In the genomic region with DNA sequence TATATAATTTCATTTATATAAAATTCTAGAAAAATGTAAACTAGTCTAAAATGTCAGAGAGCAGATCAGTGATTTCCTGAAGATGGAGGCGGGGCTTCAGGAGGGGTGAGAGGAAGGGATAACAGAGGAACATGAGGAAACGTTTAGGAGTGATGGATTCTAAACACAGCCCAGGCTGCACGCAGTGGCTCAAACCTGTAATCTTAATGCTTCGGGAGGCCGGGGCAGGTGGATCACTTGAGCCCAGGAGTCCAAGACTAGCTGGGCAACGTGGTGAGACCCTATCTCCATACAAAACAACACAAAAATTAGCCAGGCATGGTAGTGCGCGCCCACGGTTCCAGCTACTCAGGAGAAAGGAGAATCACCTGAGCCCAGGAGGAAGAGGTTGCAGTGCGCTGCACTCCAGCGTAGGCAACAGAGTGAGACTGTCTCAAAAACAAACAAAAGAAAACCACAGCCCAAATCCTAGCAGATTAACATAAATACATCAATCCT, we compare ENCODE assay signal across 26 cellular contexts. TPM values are rescaled to one million over a fixed set of nuclear protein-coding genes. Genes with fewer than 3 reads are reported as not detected.
DNase-seq lines count a peak whose midpoint lies in the region; ATAC-seq, FAIRE-seq and TF ChIP-seq lines count a peak whose summit lies in the region.
"Had no signal": no experiment of that assay in that cellular context is flagged by ENCODE, and none has a peak within 500 bp of the region (broad histone marks: within the 10 kb centered on the region; RNA-seq: fewer than 3 reads in every experiment).

No MANE protein-coding gene starts in this region.

- no peaks in the 10 kb centered on the region for H3K79me2 ChIP-seq in HepG2 (ENCODE audit: insufficient read depth, low read length)

- peaks cover 20% of the 10 kb centered on the region for H3K27me3 Mint-ChIP-seq in activated CD8-positive, alpha-beta memory T cell treated with anti-CD3 and anti-CD28 coated beads, Interleukin-2, amount 10 ng/mL, durations not matched to agents 7 days and 5 days
- H3K27me3 Mint-ChIP-seq in osteocyte (ENCODE audit: unreplicated experiment) = peaks cover 40% of the 10 kb centered on the region

- H3K27ac ChIP-seq in HepG2 (ENCODE audit: extremely low read length, insufficient read depth, low read length) = no peak overlapping the region
- H3K27ac ChIP-seq: A549; BLaER1 treated with 17β-estradiol and CSF1 and Interleukin-3, amounts not matched to agents 10 nM and 100 nM had no signal

- FAIRE-seq in HepG2 (lab: Jason Lieb, UNC) = no peak
- FAIRE-seq: A549, D721Med, GM12878, GM18507, H54 had no signal

- peaks cover 0 to 1% of the 10 kb centered on the region in 2 experiments; a peak in 1 of 5 replicates for H3K27me3 ChIP-seq in HepG2 (ENCODE audit: control insufficient read depth in 1 of 2, insufficient read depth in 2 of 2, low read length in 2 of 2)
- H3K27me3 ChIP-seq: BE2C; BLaER1 treated with 17β-estradiol and CSF1 and Interleukin-3, amounts not matched to agents 10 nM and 100 nM had no signal

- no peak overlapping the region for H3K4me3 ChIP-seq in HepG2 (replicated peaks in 1 of 3; ENCODE audit: insufficient read depth in 1 of 3, low read depth in 2 of 3, low read length in 3 of 3)
- H3K4me3 ChIP-seq: A549; BLaER1 treated with 17β-estradiol and CSF1 and Interleukin-3, amounts not matched to agents 10 nM and 100 nM; GM12878; HAP-1 had no signal

- H3K9me3 Mint-ChIP-seq in activated CD8-positive, alpha-beta memory T cell treated with anti-CD3 and anti-CD28 coated beads, Interleukin-2, amount 10 ng/mL, durations not matched to agents 7 days and 5 days (ENCODE audit: low read depth) = no peaks in the 10 kb centered on the region
- peaks cover 4% of the 10 kb centered on the region for H3K9me3 Mint-ChIP-seq in osteocyte (ENCODE audit: unreplicated experiment)
- H3K9me3 Mint-ChIP-seq: CD4-positive, alpha-beta T cell; CD8-positive, alpha-beta memory T cell; HFFc6 had no signal

- peak; percentile 51 for DNase-seq in activated effector memory CD4-positive, alpha-beta T cell treated with anti-CD3 and anti-CD28 coated beads, Interleukin-2, amount 50 U/mL, for 16 hours
- DNase-seq in activated effector memory CD4-positive, alpha-beta T cell treated with Interleukin-2 at 50 U/mL for 16 hours = no peak
- peak; percentile 12 for DNase-seq in activated CD8-positive, alpha-beta memory T cell treated with anti-CD3 and anti-CD28 coated beads, Interleukin-2, amount 10 ng/mL, durations not matched to agents 7 days and 5 days
- peak; percentile 36 for DNase-seq in osteocyte (ENCODE audit: extremely low spot score, unreplicated experiment)
- DNase-seq in HepG2 (ENCODE audit: low spot score) = no peak
- DNase-seq: 8988T; ACHN; AML-193; BE2C; CD4-positive, alpha-beta T cell; CD8-positive, alpha-beta memory T cell; DMS 273 treated with DMSO at 0.1 percent for 48 hours; DMS79; EL; GDM1; GOT3; HFFc6 had no signal

- TF ChIP-seq POLR2A in HepG2 (IDR thresholded peaks at IDR 0.05; ENCODE audit: insufficient read depth in 1 of 2, low read depth in 2 of 2, low read length in 2 of 2) = no peak

- no peak overlapping the region for H3K27ac Mint-ChIP-seq in activated CD8-positive, alpha-beta memory T cell treated with anti-CD3 and anti-CD28 coated beads, Interleukin-2, amount 10 ng/mL, durations not matched to agents 7 days and 5 days
- H3K27ac Mint-ChIP-seq in osteocyte (ENCODE audit: unreplicated experiment) = no peak overlapping the region
- H3K27ac Mint-ChIP-seq: CD14-positive monocyte; CD4-positive, alpha-beta T cell; CD8-positive, alpha-beta memory T cell; HFFc6 had no signal

- no peaks in the 10 kb centered on the region for H3K4me1 Mint-ChIP-seq in activated CD8-positive, alpha-beta memory T cell treated with anti-CD3 and anti-CD28 coated beads, Interleukin-2, amount 10 ng/mL, durations not matched to agents 7 days and 5 days
- H3K4me1 Mint-ChIP-seq in osteocyte (ENCODE audit: unreplicated experiment) = no peaks in the 10 kb centered on the region
- H3K4me1 Mint-ChIP-seq: CD14-positive monocyte; CD8-positive, alpha-beta memory T cell had no signal

- no TSS peak for BruUV-seq in HepG2 (replicated peaks; lab: Mats Ljungman, UMichigan)

- CTCF ChIA-PET in activated CD8-positive, alpha-beta memory T cell treated with anti-CD3 and anti-CD28 coated beads, Interleukin-2, amount 10 ng/mL, durations not matched to agents 7 days and 5 days (lab: Charles Lee) = no interaction called here
- CTCF ChIA-PET in HepG2 (lab: Yijun Ruan, JAX; ENCODE audit: low intra/inter-chr PET ratio, low total read pairs) = no interaction called here

- H3K36me3 ChIP-seq in HepG2 (replicated peaks in 1 of 2; ENCODE audit: control insufficient read depth in 1 of 2, insufficient read depth in 2 of 2, low read length in 2 of 2) = no peaks in the 10 kb centered on the region
- H3K36me3 ChIP-seq: BE2C; BLaER1 treated with 17β-estradiol and CSF1 and Interleukin-3, amounts not matched to agents 10 nM and 100 nM; HAP-1 had no signal

- no peak overlapping the region for H3K4me2 ChIP-seq in HepG2 (ENCODE audit: low read depth, low read length)
- H3K4me2 ChIP-seq: A549; BLaER1 treated with 17β-estradiol and CSF1 and Interleukin-3, amounts not matched to agents 10 nM and 100 nM had no signal

- H3K9me3 ChIP-seq in HepG2 (ENCODE audit: low read length) = no peaks in the 10 kb centered on the region
- H3K9me3 ChIP-seq: A549; BE2C; BLaER1 treated with 17β-estradiol and CSF1 and Interleukin-3, amounts not matched to agents 10 nM and 100 nM; HAP-1 had no signal

- TF ChIP-seq EP300 in HepG2 (IDR thresholded peaks at IDR 0.05; ENCODE audit: low read depth in 2 of 2, low read length in 2 of 2) (no peak), HepG2 (CRISPR knock-in tag; IDR thresholded peaks at IDR 0.05; ENCODE audit: borderline replicate concordance) (no peak)

- H3K36me3 Mint-ChIP-seq in activated CD8-positive, alpha-beta memory T cell treated with anti-CD3 and anti-CD28 coated beads, Interleukin-2, amount 10 ng/mL, durations not matched to agents 7 days and 5 days = no peaks in the 10 kb centered on the region
- no peaks in the 10 kb centered on the region for H3K36me3 Mint-ChIP-seq in osteocyte (ENCODE audit: unreplicated experiment)
- H3K36me3 Mint-ChIP-seq: CD14-positive monocyte; CD8-positive, alpha-beta memory T cell had no signal

- intact Hi-C loops in HepG2 (cut with micrococcal nuclease; ENCODE audit: unreplicated experiment) = no loop called here

- TF ChIP-seq CTCF in osteocyte (IDR thresholded peaks at IDR 0.05) (no peak), HepG2 (CRISPR knock-in tag; IDR thresholded peaks at IDR 0.05) (no peak)

- H4K20me1 ChIP-seq in HepG2 (ENCODE audit: insufficient read depth, low read length) = no peaks in the 10 kb centered on the region
- H4K20me1 ChIP-seq: BLaER1 treated with 17β-estradiol and CSF1 and Interleukin-3, amounts not matched to agents 10 nM and 100 nM had no signal

- H3K4me3 Mint-ChIP-seq in activated CD8-positive, alpha-beta memory T cell treated with anti-CD3 and anti-CD28 coated beads, Interleukin-2, amount 10 ng/mL, durations not matched to agents 7 days and 5 days = no peak overlapping the region
- no peak overlapping the region for H3K4me3 Mint-ChIP-seq in osteocyte (ENCODE audit: unreplicated experiment)
- H3K4me3 Mint-ChIP-seq: CD14-positive monocyte; CD4-positive, alpha-beta T cell; CD8-positive, alpha-beta memory T cell; HFFc6 had no signal

- H3K4me1 ChIP-seq in HepG2 (ENCODE audit: insufficient read depth, low read length) = no peaks in the 10 kb centered on the region
- H3K4me1 ChIP-seq: A549, BE2C, HAP-1 had no signal

- H3K9ac ChIP-seq in HepG2 (ENCODE audit: insufficient read depth, low read depth, low read length) = no peak overlapping the region
- H3K9ac ChIP-seq: BLaER1 treated with 17β-estradiol and CSF1 and Interleukin-3, amounts not matched to agents 10 nM and 100 nM had no signal

- ATAC-seq in activated CD8-positive, alpha-beta memory T cell treated with anti-CD3 and anti-CD28 coated beads, Interleukin-2, amount 10 ng/mL, durations not matched to agents 7 days and 5 days = no peak
- ATAC-seq in GM19467 (IDR thresholded peaks at IDR 0.05; ENCODE audit: unreplicated experiment) (no peak), HepG2 (no peak)
- ATAC-seq: A549, GM12878 had no signal

- H2AFZ ChIP-seq in HepG2 (ENCODE audit: low read length) = no peak overlapping the region

- in situ Hi-C loops in HepG2 (cut with HindIII; ENCODE audit: extremely low pct_ligation_motif_present, low pct_unique_long_range_greater_than_20kb) = no loop called here

- TF ChIP-seq RAD21 in HepG2 (CRISPR knock-in tag; IDR thresholded peaks at IDR 0.05) = no peak

- 56% methylated on average over 11 of the region's 11 CpGs for WGBS in HepG2 (ENCODE audit: low lambda C conversion rate)

- POLR2A ChIA-PET in HepG2 (lab: Yijun Ruan, JAX) = no interaction called here

RNA-seq across cellular contexts. Expression of a gene that starts 18.0 kb away (rescaled TPM):
- total RNA-seq in activated CD8-positive, alpha-beta memory T cell treated with anti-CD3 and anti-CD28 coated beads, Interleukin-2, amount 10 ng/mL, durations not matched to agents 7 days and 5 days = not detected
- total RNA-seq in osteocyte (not detected in 2 replicates), HepG2 (2016; rRNA removed; fragmentation: Illumina TruSeq; extraction: Trizol) (not detected in 2 replicates)
- total RNA-seq in HepG2 (2016; cell fraction: cytosol; rRNA removed; fragmentation: Illumina TruSeq; extraction: Trizol; ENCODE audit: low read depth) = not detected in 2 replicates
- not detected in 2 replicates for total RNA-seq in HepG2 (2016; cell fraction: insoluble cytoplasmic fraction; rRNA removed; fragmentation: Illumina TruSeq; extraction: Trizol)
- not detected in 2 replicates for total RNA-seq in HepG2 (2016; cell fraction: membrane; rRNA removed; fragmentation: Illumina TruSeq; extraction: Trizol)
- total RNA-seq in HepG2 (2016; cell fraction: nucleus; rRNA removed; fragmentation: Illumina TruSeq; extraction: Trizol) = not detected in 2 replicates
- not detected in 2 replicates for polyA plus RNA-seq in HepG2 (2011; rRNA removed)
- not detected in 2 replicates for polyA plus RNA-seq in HepG2 (2011; cell fraction: cytosol; rRNA removed)
- polyA plus RNA-seq in HepG2 (2011; cell fraction: nucleus; rRNA removed) = not detected in 2 replicates
- not detected in 2 replicates for polyA plus RNA-seq in HepG2 (2012)
- not detected in 2 replicates for polyA plus RNA-seq in HepG2 (2016; cell fraction: cytosol; fragmentation: Illumina TruSeq; extraction: Trizol; ENCODE audit: low read depth)
- polyA plus RNA-seq in HepG2 (2016; cell fraction: insoluble cytoplasmic fraction; fragmentation: Illumina TruSeq; extraction: Trizol; ENCODE audit: low read depth) = not detected in 2 replicates
- not detected in 2 replicates for polyA plus RNA-seq in HepG2 (2016; cell fraction: membrane; fragmentation: Illumina TruSeq; extraction: Trizol; ENCODE audit: low read depth)
- polyA plus RNA-seq in HepG2 (2016; cell fraction: nucleus; fragmentation: Illumina TruSeq; extraction: Trizol; ENCODE audit: insufficient read depth, low read depth) = not detected in 2 replicates
- not detected in 2 replicates for polyA minus RNA-seq in HepG2 (2011; rRNA and poly(A)+ RNA removed; ENCODE audit: low replicate concordance)
- not detected in 2 replicates for polyA minus RNA-seq in HepG2 (2011; cell fraction: cytosol; rRNA and poly(A)+ RNA removed)
- polyA minus RNA-seq in HepG2 (2011; cell fraction: nucleus; rRNA and poly(A)+ RNA removed) = not detected in 2 replicates
- total RNA-seq: CD4-positive, alpha-beta T cell; CD8-positive, alpha-beta memory T cell; GM12878; HFFc6 had no signal
- polyA plus RNA-seq: A549; CD14-positive monocyte; CD8-positive, alpha-beta memory T cell; GM12878 had no signal

RNA-seq across cellular contexts. Expression of a gene that starts 20.6 kb away (rescaled TPM):
- total RNA-seq in activated CD8-positive, alpha-beta memory T cell treated with anti-CD3 and anti-CD28 coated beads, Interleukin-2, amount 10 ng/mL, durations not matched to agents 7 days and 5 days = 10 to 100 TPM; 25.4 to 38.0 TPM
- total RNA-seq in osteocyte (20.7 and 22.8 TPM in 2 replicates), HepG2 (2016; rRNA removed; fragmentation: Illumina TruSeq; extraction: Trizol) (39.4 and 44.0 TPM in 2 replicates)
- total RNA-seq in HepG2 (2016; cell fraction: cytosol; rRNA removed; fragmentation: Illumina TruSeq; extraction: Trizol; ENCODE audit: low read depth) = 6.2 and 7.8 TPM in 2 replicates
- 38.4 and 46.4 TPM in 2 replicates for total RNA-seq in HepG2 (2016; cell fraction: insoluble cytoplasmic fraction; rRNA removed; fragmentation: Illumina TruSeq; extraction: Trizol)
- 10.0 and 10.2 TPM in 2 replicates for total RNA-seq in HepG2 (2016; cell fraction: membrane; rRNA removed; fragmentation: Illumina TruSeq; extraction: Trizol)
- 21.0 and 22.3 TPM in 2 replicates for total RNA-seq in HepG2 (2016; cell fraction: nucleus; rRNA removed; fragmentation: Illumina TruSeq; extraction: Trizol)
- 14.8 and 18.4 TPM in 2 replicates for polyA plus RNA-seq in HepG2 (2011; rRNA removed)
- 13.9 and 19.4 TPM in 2 replicates for polyA plus RNA-seq in HepG2 (2011; cell fraction: cytosol; rRNA removed)
- 42.5 and 45.1 TPM in 2 replicates for polyA plus RNA-seq in HepG2 (2011; cell fraction: nucleus; rRNA removed)
- 14.6 and 19.9 TPM in 2 replicates for polyA plus RNA-seq in HepG2 (2012)
- polyA plus RNA-seq in HepG2 (2016; cell fraction: cytosol; fragmentation: Illumina TruSeq; extraction: Trizol; ENCODE audit: low read depth) = 5.6 and 5.7 TPM in 2 replicates
- polyA plus RNA-seq in HepG2 (2016; cell fraction: insoluble cytoplasmic fraction; fragmentation: Illumina TruSeq; extraction: Trizol; ENCODE audit: low read depth) = 36.5 and 39.9 TPM in 2 replicates
- 7.6 and 8.2 TPM in 2 replicates for polyA plus RNA-seq in HepG2 (2016; cell fraction: membrane; fragmentation: Illumina TruSeq; extraction: Trizol; ENCODE audit: low read depth)
- polyA plus RNA-seq in HepG2 (2016; cell fraction: nucleus; fragmentation: Illumina TruSeq; extraction: Trizol; ENCODE audit: insufficient read depth, low read depth) = 51.2 and 56.8 TPM in 2 replicates
- polyA minus RNA-seq in HepG2 (2011; rRNA and poly(A)+ RNA removed; ENCODE audit: low replicate concordance) = 24.9 and 39.6 TPM in 2 replicates
- polyA minus RNA-seq in HepG2 (2011; cell fraction: cytosol; rRNA and poly(A)+ RNA removed) = 10.6 and 12.4 TPM in 2 replicates
- polyA minus RNA-seq in HepG2 (2011; cell fraction: nucleus; rRNA and poly(A)+ RNA removed) = 4.5 and 4.8 TPM in 2 replicates

RNA-seq across cellular contexts. Expression of a gene that starts 21.0 kb away (rescaled TPM):
- 10 to 100 TPM; 15.8 to 19.0 TPM for total RNA-seq in activated CD8-positive, alpha-beta memory T cell treated with anti-CD3 and anti-CD28 coated beads, Interleukin-2, amount 10 ng/mL, durations not matched to agents 7 days and 5 days
- total RNA-seq in osteocyte (12.4 and 13.4 TPM in 2 replicates), HepG2 (2016; rRNA removed; fragmentation: Illumina TruSeq; extraction: Trizol) (7.7 and 11.2 TPM in 2 replicates)
- total RNA-seq in HepG2 (2016; cell fraction: cytosol; rRNA removed; fragmentation: Illumina TruSeq; extraction: Trizol; ENCODE audit: low read depth) = 4.4 and 5.3 TPM in 2 replicates
- total RNA-seq in HepG2 (2016; cell fraction: insoluble cytoplasmic fraction; rRNA removed; fragmentation: Illumina TruSeq; extraction: Trizol) = 6.8 and 10.6 TPM in 2 replicates
- total RNA-seq in HepG2 (2016; cell fraction: membrane; rRNA removed; fragmentation: Illumina TruSeq; extraction: Trizol) = 10.0 and 10.4 TPM in 2 replicates
- 10.2 and 13.8 TPM in 2 replicates for total RNA-seq in HepG2 (2016; cell fraction: nucleus; rRNA removed; fragmentation: Illumina TruSeq; extraction: Trizol)
- 21.5 and 24.0 TPM in 2 replicates for polyA plus RNA-seq in HepG2 (2011; rRNA removed)
- polyA plus RNA-seq in HepG2 (2011; cell fraction: cytosol; rRNA removed) = 11.3 and 15.3 TPM in 2 replicates
- 122 and 127 TPM in 2 replicates for polyA plus RNA-seq in HepG2 (2011; cell fraction: nucleus; rRNA removed)
- polyA plus RNA-seq in HepG2 (2012) = 13.0 and 15.1 TPM in 2 replicates
- polyA plus RNA-seq in HepG2 (2016; cell fraction: cytosol; fragmentation: Illumina TruSeq; extraction: Trizol; ENCODE audit: low read depth) = 4.9 and 6.1 TPM in 2 replicates
- 7.2 and 10.0 TPM in 2 replicates for polyA plus RNA-seq in HepG2 (2016; cell fraction: insoluble cytoplasmic fraction; fragmentation: Illumina TruSeq; extraction: Trizol; ENCODE audit: low read depth)
- polyA plus RNA-seq in HepG2 (2016; cell fraction: membrane; fragmentation: Illumina TruSeq; extraction: Trizol; ENCODE audit: low read depth) = 9.7 and 11.0 TPM in 2 replicates
- polyA plus RNA-seq in HepG2 (2016; cell fraction: nucleus; fragmentation: Illumina TruSeq; extraction: Trizol; ENCODE audit: insufficient read depth, low read depth) = 32.8 and 38.7 TPM in 2 replicates
- 11.0 and 13.9 TPM in 2 replicates for polyA minus RNA-seq in HepG2 (2011; rRNA and poly(A)+ RNA removed; ENCODE audit: low replicate concordance)
- polyA minus RNA-seq in HepG2 (2011; cell fraction: cytosol; rRNA and poly(A)+ RNA removed) = 4.7 and 10.5 TPM in 2 replicates
- 12.6 and 14.9 TPM in 2 replicates for polyA minus RNA-seq in HepG2 (2011; cell fraction: nucleus; rRNA and poly(A)+ RNA removed)

RNA-seq across cellular contexts. Expression of a gene that starts 34.1 kb away (rescaled TPM):
- not detected for total RNA-seq in activated CD8-positive, alpha-beta memory T cell treated with anti-CD3 and anti-CD28 coated beads, Interleukin-2, amount 10 ng/mL, durations not matched to agents 7 days and 5 days
- total RNA-seq in osteocyte (not detected in 2 replicates), HepG2 (2016; rRNA removed; fragmentation: Illumina TruSeq; extraction: Trizol) (not detected in 2 replicates)
- not detected in 2 replicates for total RNA-seq in HepG2 (2016; cell fraction: cytosol; rRNA removed; fragmentation: Illumina TruSeq; extraction: Trizol; ENCODE audit: low read depth)
- total RNA-seq in HepG2 (2016; cell fraction: insoluble cytoplasmic fraction; rRNA removed; fragmentation: Illumina TruSeq; extraction: Trizol) = not detected in 2 replicates
- not detected in 2 replicates for total RNA-seq in HepG2 (2016; cell fraction: membrane; rRNA removed; fragmentation: Illumina TruSeq; extraction: Trizol)
- not detected in 2 replicates for total RNA-seq in HepG2 (2016; cell fraction: nucleus; rRNA removed; fragmentation: Illumina TruSeq; extraction: Trizol)
- not detected in 2 replicates for polyA plus RNA-seq in HepG2 (2011; rRNA removed)
- polyA plus RNA-seq in HepG2 (2011; cell fraction: cytosol; rRNA removed) = not detected in 2 replicates
- polyA plus RNA-seq in HepG2 (2011; cell fraction: nucleus; rRNA removed) = 0.17 and 0.24 TPM in 2 replicates
- polyA plus RNA-seq in HepG2 (2012) = 0.09 TPM in 1 of 2 replicates, not detected in the other
- polyA plus RNA-seq in HepG2 (2016; cell fraction: cytosol; fragmentation: Illumina TruSeq; extraction: Trizol; ENCODE audit: low read depth) = not detected in 2 replicates
- polyA plus RNA-seq in HepG2 (2016; cell fraction: insoluble cytoplasmic fraction; fragmentation: Illumina TruSeq; extraction: Trizol; ENCODE audit: low read depth) = not detected in 2 replicates
- not detected in 2 replicates for polyA plus RNA-seq in HepG2 (2016; cell fraction: membrane; fragmentation: Illumina TruSeq; extraction: Trizol; ENCODE audit: low read depth)
- not detected in 2 replicates for polyA plus RNA-seq in HepG2 (2016; cell fraction: nucleus; fragmentation: Illumina TruSeq; extraction: Trizol; ENCODE audit: insufficient read depth, low read depth)
- 0.14 TPM in 1 of 2 replicates, not detected in the other for polyA minus RNA-seq in HepG2 (2011; rRNA and poly(A)+ RNA removed; ENCODE audit: low replicate concordance)
- polyA minus RNA-seq in HepG2 (2011; cell fraction: cytosol; rRNA and poly(A)+ RNA removed) = not detected in 2 replicates
- polyA minus RNA-seq in HepG2 (2011; cell fraction: nucleus; rRNA and poly(A)+ RNA removed) = 0.25 TPM in 1 of 2 replicates, not detected in the other
- total RNA-seq: CD4-positive, alpha-beta T cell; CD8-positive, alpha-beta memory T cell; GM12878 had no signal
- polyA plus RNA-seq: CD14-positive monocyte; CD8-positive, alpha-beta memory T cell; GM12878 had no signal

RNA-seq across cellular contexts. Expression of a gene that starts 45.7 kb away (rescaled TPM):
- not detected for total RNA-seq in activated CD8-positive, alpha-beta memory T cell treated with anti-CD3 and anti-CD28 coated beads, Interleukin-2, amount 10 ng/mL, durations not matched to agents 7 days and 5 days
- total RNA-seq in osteocyte (not detected in 2 replicates), HepG2 (2016; rRNA removed; fragmentation: Illumina TruSeq; extraction: Trizol) (not detected in 2 replicates)
- total RNA-seq in HepG2 (2016; cell fraction: cytosol; rRNA removed; fragmentation: Illumina TruSeq; extraction: Trizol; ENCODE audit: low read depth) = not detected in 2 replicates
- not detected in 2 replicates for total RNA-seq in HepG2 (2016; cell fraction: insoluble cytoplasmic fraction; rRNA removed; fragmentation: Illumina TruSeq; extraction: Trizol)
- total RNA-seq in HepG2 (2016; cell fraction: membrane; rRNA removed; fragmentation: Illumina TruSeq; extraction: Trizol) = not detected in 2 replicates
- total RNA-seq in HepG2 (2016; cell fraction: nucleus; rRNA removed; fragmentation: Illumina TruSeq; extraction: Trizol) = not detected in 2 replicates
- not detected in 2 replicates for polyA plus RNA-seq in HepG2 (2011; rRNA removed)
- not detected in 2 replicates for polyA plus RNA-seq in HepG2 (2011; cell fraction: cytosol; rRNA removed)
- polyA plus RNA-seq in HepG2 (2011; cell fraction: nucleus; rRNA removed) = not detected in 2 replicates
- not detected in 2 replicates for polyA plus RNA-seq in HepG2 (2012)
- polyA plus RNA-seq in HepG2 (2016; cell fraction: cytosol; fragmentation: Illumina TruSeq; extraction: Trizol; ENCODE audit: low read depth) = not detected in 2 replicates
- not detected in 2 replicates for polyA plus RNA-seq in HepG2 (2016; cell fraction: insoluble cytoplasmic fraction; fragmentation: Illumina TruSeq; extraction: Trizol; ENCODE audit: low read depth)
- not detected in 2 replicates for polyA plus RNA-seq in HepG2 (2016; cell fraction: membrane; fragmentation: Illumina TruSeq; extraction: Trizol; ENCODE audit: low read depth)
- polyA plus RNA-seq in HepG2 (2016; cell fraction: nucleus; fragmentation: Illumina TruSeq; extraction: Trizol; ENCODE audit: insufficient read depth, low read depth) = not detected in 2 replicates
- not detected in 2 replicates for polyA minus RNA-seq in HepG2 (2011; rRNA and poly(A)+ RNA removed; ENCODE audit: low replicate concordance)
- not detected in 2 replicates for polyA minus RNA-seq in HepG2 (2011; cell fraction: cytosol; rRNA and poly(A)+ RNA removed)
- polyA minus RNA-seq in HepG2 (2011; cell fraction: nucleus; rRNA and poly(A)+ RNA removed) = not detected in 2 replicates
- total RNA-seq: CD4-positive, alpha-beta T cell; CD8-positive, alpha-beta memory T cell; GM12878; HFFc6 had no signal
- polyA plus RNA-seq: A549; CD14-positive monocyte; CD8-positive, alpha-beta memory T cell; GM12878 had no signal

Comparison
In these comparisons a context has a peak if more than half of its experiments do, and no peak if none do; other contexts are left out.
1. DNase-seq: peak in activated effector memory CD4-positive, alpha-beta T cell treated with anti-CD3 and anti-CD28 coated beads, Interleukin-2, amount 50 U/mL, for 16 hours (single experiment), activated CD8-positive, alpha-beta memory T cell treated with anti-CD3 and anti-CD28 coated beads, Interleukin-2, amount 10 ng/mL, durations not matched to agents 7 days and 5 days (single experiment) and osteocyte (single experiment); none in activated effector memory CD4-positive, alpha-beta T cell treated with Interleukin-2 at 50 U/mL for 16 hours (single experiment) and HepG2 (single experiment).